27 cellular contexts compared by ENCODE assay signal in the genomic region with DNA sequence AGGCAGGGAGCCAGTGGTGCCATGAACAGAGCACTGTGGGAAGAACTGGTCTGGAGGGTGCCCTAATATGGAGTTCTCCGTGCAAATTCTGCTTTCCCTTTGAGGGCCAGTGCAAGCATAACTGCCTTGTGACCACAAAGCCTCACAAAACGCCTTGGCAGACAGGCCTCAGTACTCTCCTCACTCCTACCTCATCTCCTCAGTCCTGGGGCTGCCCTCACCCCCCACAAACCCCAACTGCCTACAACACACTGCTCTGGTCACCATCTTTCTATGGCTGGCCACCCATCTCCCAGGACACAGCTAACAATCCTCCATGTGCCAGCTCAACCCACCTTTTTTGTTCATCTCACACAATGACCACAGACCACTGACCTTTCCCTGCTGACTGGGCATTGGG. TPM values are rescaled to one million over a fixed set of nuclear protein-coding genes. Genes with fewer than 3 reads are reported as not detected.
DNase-seq lines count a peak whose midpoint lies in the region; ATAC-seq, FAIRE-seq and TF ChIP-seq lines count a peak whose summit lies in the region.
"Had no signal": no experiment of that assay in that cellular context is flagged by ENCODE, and none has a peak within 500 bp of the region (broad histone marks: within the 10 kb centered on the region; RNA-seq: fewer than 3 reads in every experiment).

No MANE protein-coding gene starts in this region.

- no peak overlapping the region for H3K4me3 Mint-ChIP-seq in activated CD4-positive, alpha-beta T cell treated with anti-CD3 and anti-CD28 coated beads for 36 hours
- no peak overlapping the region for H3K4me3 Mint-ChIP-seq in activated CD4-positive, alpha-beta T cell treated with anti-CD3 and anti-CD28 coated beads, Interleukin-2, amount 10 ng/mL, durations not matched to agents 7 days and 5 days
- no peak overlapping the region for H3K4me3 Mint-ChIP-seq in activated naive CD8-positive, alpha-beta T cell
- H3K4me3 Mint-ChIP-seq in stimulated activated effector memory CD8-positive, alpha-beta T cell treated with anti-CD3 and anti-CD28 coated beads, Interleukin-12 subunit alpha, Interleukin-12 subunit beta, amount 100 ng/mL, for 72 hours, result peak overlapping the region; percentile 6
- H3K4me3 Mint-ChIP-seq: B cell, T-cell had no signal

- POLR2A ChIA-PET in activated CD4-positive, alpha-beta T cell treated with anti-CD3 and anti-CD28 coated beads for 36 hours (lab: Charles Lee), result no interaction called here
- POLR2A ChIA-PET in activated CD4-positive, alpha-beta T cell treated with anti-CD3 and anti-CD28 coated beads, Interleukin-2, amount 10 ng/mL, durations not matched to agents 7 days and 5 days (lab: Charles Lee), result no interaction called here

- no peak for TF ChIP-seq POLR2A in GM12891 (IDR thresholded peaks at IDR 0.05; ENCODE audit: low read depth, low read length)

- intact Hi-C loops in activated CD4-positive, alpha-beta T cell treated with anti-CD3 and anti-CD28 coated beads for 36 hours (cut with DNase I, micrococcal nuclease), result no loop called here
- intact Hi-C loops in posterior cingulate gyrus (cut with DNase I), result no loop called here

- H4K20me1 ChIP-seq in Karpas-422 (ENCODE audit: insufficient read depth, low read depth, low read length), result no peaks in the 10 kb centered on the region

- H3K4me2 ChIP-seq in Karpas-422 (ENCODE audit: low read depth, low read length, poor library complexity, severe bottlenecking), result no peak overlapping the region

- ATAC-seq in activated CD4-positive, alpha-beta T cell treated with anti-CD3 and anti-CD28 coated beads for 36 hours, result peak; percentile 21
- peak; percentile 42 for ATAC-seq in stimulated activated effector memory CD8-positive, alpha-beta T cell treated with anti-CD3 and anti-CD28 coated beads, Interleukin-12 subunit alpha, Interleukin-12 subunit beta, amount 100 ng/mL, for 72 hours
- ATAC-seq: lower lobe of right lung, Panc1 had no signal

- peaks cover 4% of the 10 kb centered on the region; the same call in 1 of the 2 replicates for H3K36me3 ChIP-seq in Karpas-422 (ENCODE audit: insufficient read depth, low read length)

- no peaks in the 10 kb centered on the region for H3K9me3 ChIP-seq in Karpas-422 (ENCODE audit: low read length)
- H3K9me3 ChIP-seq: Caco-2, lower lobe of right lung had no signal

- no peak overlapping the region for H3K27ac ChIP-seq in Karpas-422 (ENCODE audit: low read length)
- H3K27ac ChIP-seq: lower lobe of right lung, SJCRH30, skin epidermis, tibial nerve had no signal

- no peak overlapping the region for H2AFZ ChIP-seq in Karpas-422 (ENCODE audit: low read length)

- no peak for FAIRE-seq in GM12891 (lab: Jason Lieb, UNC)
- FAIRE-seq: A204.1, colon, H54, keratinocyte had no signal

- H3K4me1 ChIP-seq in Karpas-422 (ENCODE audit: low read length), result no peaks in the 10 kb centered on the region
- H3K4me1 ChIP-seq: Caco-2, lower lobe of right lung, SJCRH30, tibial nerve had no signal

- peaks cover 8% of the 10 kb centered on the region for H3K4me1 Mint-ChIP-seq in activated CD4-positive, alpha-beta T cell treated with anti-CD3 and anti-CD28 coated beads for 36 hours
- H3K4me1 Mint-ChIP-seq in activated CD4-positive, alpha-beta T cell treated with anti-CD3 and anti-CD28 coated beads, Interleukin-2, amount 10 ng/mL, durations not matched to agents 7 days and 5 days, result no peaks in the 10 kb centered on the region
- H3K4me1 Mint-ChIP-seq in activated naive CD8-positive, alpha-beta T cell (ENCODE audit: low read depth), result peaks cover 9% of the 10 kb centered on the region
- H3K4me1 Mint-ChIP-seq in stimulated activated effector memory CD8-positive, alpha-beta T cell treated with anti-CD3 and anti-CD28 coated beads, Interleukin-12 subunit alpha, Interleukin-12 subunit beta, amount 100 ng/mL, for 72 hours, result peaks cover 37% of the 10 kb centered on the region
- H3K4me1 Mint-ChIP-seq: brain had no signal

- no peak overlapping the region for H3K27ac Mint-ChIP-seq in activated CD4-positive, alpha-beta T cell treated with anti-CD3 and anti-CD28 coated beads for 36 hours
- H3K27ac Mint-ChIP-seq in activated CD4-positive, alpha-beta T cell treated with anti-CD3 and anti-CD28 coated beads, Interleukin-2, amount 10 ng/mL, durations not matched to agents 7 days and 5 days, result no peak overlapping the region
- peak overlapping the region; percentile 36 for H3K27ac Mint-ChIP-seq in activated naive CD8-positive, alpha-beta T cell
- H3K27ac Mint-ChIP-seq in stimulated activated effector memory CD8-positive, alpha-beta T cell treated with anti-CD3 and anti-CD28 coated beads, Interleukin-12 subunit alpha, Interleukin-12 subunit beta, amount 100 ng/mL, for 72 hours, result peak overlapping the region; percentile 89
- H3K27ac Mint-ChIP-seq: B cell, T-cell had no signal

- CTCF ChIA-PET in activated CD4-positive, alpha-beta T cell treated with anti-CD3 and anti-CD28 coated beads for 36 hours (lab: Charles Lee), result interaction anchor here (1.2 to 4.1 kb wide), 2 partner anchors 9 to 44 kb away, joined by 7 to 18 read pairs; a partner anchor contains a TSS
- CTCF ChIA-PET in activated CD4-positive, alpha-beta T cell treated with anti-CD3 and anti-CD28 coated beads, Interleukin-2, amount 10 ng/mL, durations not matched to agents 7 days and 5 days (lab: Charles Lee), result interaction anchor here (1.5 kb wide), 1 partner anchor 8 kb away, joined by 3 read pairs; no protein-coding TSS in a partner anchor

- H3K27me3 ChIP-seq in Karpas-422 (ENCODE audit: low read length), result no peaks in the 10 kb centered on the region
- H3K27me3 ChIP-seq: SJCRH30, tibial nerve had no signal

- H3K9me3 Mint-ChIP-seq in activated CD4-positive, alpha-beta T cell treated with anti-CD3 and anti-CD28 coated beads for 36 hours (ENCODE audit: low read depth), result no peaks in the 10 kb centered on the region
- no peaks in the 10 kb centered on the region for H3K9me3 Mint-ChIP-seq in activated CD4-positive, alpha-beta T cell treated with anti-CD3 and anti-CD28 coated beads, Interleukin-2, amount 10 ng/mL, durations not matched to agents 7 days and 5 days
- H3K9me3 Mint-ChIP-seq in activated naive CD8-positive, alpha-beta T cell (ENCODE audit: low read depth), result no peaks in the 10 kb centered on the region
- no peaks in the 10 kb centered on the region for H3K9me3 Mint-ChIP-seq in stimulated activated effector memory CD8-positive, alpha-beta T cell treated with anti-CD3 and anti-CD28 coated beads, Interleukin-12 subunit alpha, Interleukin-12 subunit beta, amount 100 ng/mL, for 72 hours
- H3K9me3 Mint-ChIP-seq: T-cell had no signal

- DNase-seq in activated CD4-positive, alpha-beta T cell treated with anti-CD3 and anti-CD28 coated beads for 36 hours, result no peak
- DNase-seq in activated CD4-positive, alpha-beta T cell treated with anti-CD3 and anti-CD28 coated beads, Interleukin-2, amount 10 ng/mL, durations not matched to agents 7 days and 5 days, result no peak
- DNase-seq in GM12891 (ENCODE audit: insufficient read length, low spot score) (no peak), OCI-M2 (lab: John Stamatoyannopoulos, UW; ENCODE audit: unreplicated experiment) (no peak), posterior cingulate gyrus (no peak), Karpas-422 (no peak)
- DNase-seq in stimulated activated effector memory CD8-positive, alpha-beta T cell treated with anti-CD3 and anti-CD28 coated beads, Interleukin-12 subunit alpha, Interleukin-12 subunit beta, amount 100 ng/mL, for 72 hours (ENCODE audit: low spot score in 2 of 2), result peak in 1 of 2 donors; percentile 46
- DNase-seq: activated CD4-positive, alpha-beta T cell treated with anti-CD3 and anti-CD28 coated beads for 48 hours; Caco-2; lower lobe of right lung; MM.1S; NCI-H1417 treated with DMSO at 0.1 percent for 48 hours; NCI-H510A; SJCRH30; stimulated activated naive CD4-positive, alpha-beta T cell treated with Interleukin-2 at 50 U/mL for 16 hours; T-cell had no signal

- no peaks in the 10 kb centered on the region for H3K27me3 Mint-ChIP-seq in activated CD4-positive, alpha-beta T cell treated with anti-CD3 and anti-CD28 coated beads for 36 hours
- no peaks in the 10 kb centered on the region for H3K27me3 Mint-ChIP-seq in activated CD4-positive, alpha-beta T cell treated with anti-CD3 and anti-CD28 coated beads, Interleukin-2, amount 10 ng/mL, durations not matched to agents 7 days and 5 days
- H3K27me3 Mint-ChIP-seq in activated naive CD8-positive, alpha-beta T cell, result no peaks in the 10 kb centered on the region
- H3K27me3 Mint-ChIP-seq: B cell, brain, T-cell had no signal

- no peak overlapping the region for H3K9ac ChIP-seq in Karpas-422 (ENCODE audit: low read length)

- peaks cover 56% of the 10 kb centered on the region for H3K36me3 Mint-ChIP-seq in activated CD4-positive, alpha-beta T cell treated with anti-CD3 and anti-CD28 coated beads for 36 hours (ENCODE audit: low read depth)
- H3K36me3 Mint-ChIP-seq in activated CD4-positive, alpha-beta T cell treated with anti-CD3 and anti-CD28 coated beads, Interleukin-2, amount 10 ng/mL, durations not matched to agents 7 days and 5 days (ENCODE audit: low read depth), result peaks cover 45% of the 10 kb centered on the region
- H3K36me3 Mint-ChIP-seq in activated naive CD8-positive, alpha-beta T cell, result peaks cover 16% of the 10 kb centered on the region
- peaks cover 85% of the 10 kb centered on the region for H3K36me3 Mint-ChIP-seq in stimulated activated effector memory CD8-positive, alpha-beta T cell treated with anti-CD3 and anti-CD28 coated beads, Interleukin-12 subunit alpha, Interleukin-12 subunit beta, amount 100 ng/mL, for 72 hours

- H3K4me3 ChIP-seq in Karpas-422 (ENCODE audit: low read length), result no peak overlapping the region
- H3K4me3 ChIP-seq: lower lobe of right lung, SJCRH30, skin epidermis, tibial nerve had no signal

- H3K79me2 ChIP-seq in Karpas-422 (ENCODE audit: low read length), result no peaks in the 10 kb centered on the region

- H3K9me2 ChIP-seq in Karpas-422 (replicated peaks; ENCODE audit: insufficient read depth, low read length), result no peaks in the 10 kb centered on the region

RNA-seq across cellular contexts. Expression of a gene that starts 8.9 kb away (rescaled TPM):
- total RNA-seq in activated CD4-positive, alpha-beta T cell treated with anti-CD3 and anti-CD28 coated beads for 36 hours, result 100 to 1,000 TPM; 189 to 220 TPM
- 100 to 1,000 TPM; 183 to 196 TPM for total RNA-seq in activated CD4-positive, alpha-beta T cell treated with anti-CD3 and anti-CD28 coated beads, Interleukin-2, amount 10 ng/mL, durations not matched to agents 7 days and 5 days
- 373 TPM for polyA plus RNA-seq in GM12891 (2012; ENCODE audit: low read depth, missing spikeins)
- 374 and 606 TPM in 2 replicates for total RNA-seq in Karpas-422 (2014; rRNA removed; shearing (Covaris generic); ENCODE audit: low replicate concordance)

RNA-seq across cellular contexts. Expression of a gene that starts 9.1 kb away (rescaled TPM):
- 100 to 1,000 TPM in 1 of 2 experiments, 10 to 100 TPM in 1; 92.0 to 124 TPM for total RNA-seq in activated CD4-positive, alpha-beta T cell treated with anti-CD3 and anti-CD28 coated beads for 36 hours
- 10 to 100 TPM; 62.9 to 68.3 TPM for total RNA-seq in activated CD4-positive, alpha-beta T cell treated with anti-CD3 and anti-CD28 coated beads, Interleukin-2, amount 10 ng/mL, durations not matched to agents 7 days and 5 days
- polyA plus RNA-seq in GM12891 (2012; ENCODE audit: low read depth, missing spikeins), result 52.0 TPM
- 32.1 and 65.3 TPM in 2 replicates for total RNA-seq in Karpas-422 (2014; rRNA removed; shearing (Covaris generic); ENCODE audit: low replicate concordance)

RNA-seq across cellular contexts. Expression of a gene that starts 14.7 kb away (rescaled TPM):
- 1 to 10 TPM; 7.4 to 8.9 TPM for total RNA-seq in activated CD4-positive, alpha-beta T cell treated with anti-CD3 and anti-CD28 coated beads for 36 hours
- total RNA-seq in activated CD4-positive, alpha-beta T cell treated with anti-CD3 and anti-CD28 coated beads, Interleukin-2, amount 10 ng/mL, durations not matched to agents 7 days and 5 days, result 1 to 10 TPM; 7.2 to 7.4 TPM
- polyA plus RNA-seq in GM12891 (2012; ENCODE audit: low read depth, missing spikeins), result 5.0 TPM
- 5.2 and 5.9 TPM in 2 replicates for total RNA-seq in Karpas-422 (2014; rRNA removed; shearing (Covaris generic); ENCODE audit: low replicate concordance)

RNA-seq across cellular contexts. Expression of a gene that starts 58.6 kb away (rescaled TPM):
- 100 to 1,000 TPM; 153 to 156 TPM for total RNA-seq in activated CD4-positive, alpha-beta T cell treated with anti-CD3 and anti-CD28 coated beads for 36 hours
- total RNA-seq in activated CD4-positive, alpha-beta T cell treated with anti-CD3 and anti-CD28 coated beads, Interleukin-2, amount 10 ng/mL, durations not matched to agents 7 days and 5 days, result 100 to 1,000 TPM; 302 to 337 TPM
- polyA plus RNA-seq in GM12891 (2012; ENCODE audit: low read depth, missing spikeins), result 21.2 TPM
- total RNA-seq in Karpas-422 (2014; rRNA removed; shearing (Covaris generic); ENCODE audit: low replicate concordance), result not detected in 2 replicates
- total RNA-seq: pulmonary artery endothelial cell had no signal

Comparison
In these comparisons a context has a peak if more than half of its experiments do, and no peak if none do; other contexts are left out.
1. H3K27ac Mint-ChIP-seq: peak in activated naive CD8-positive, alpha-beta T cell (single experiment) and stimulated activated effector memory CD8-positive, alpha-beta T cell treated with anti-CD3 and anti-CD28 coated beads, Interleukin-12 subunit alpha, Interleukin-12 subunit beta, amount 100 ng/mL, for 72 hours (single experiment); none in activated CD4-positive, alpha-beta T cell treated with anti-CD3 and anti-CD28 coated beads for 36 hours (single experiment) and activated CD4-positive, alpha-beta T cell treated with anti-CD3 and anti-CD28 coated beads, Interleukin-2, amount 10 ng/mL, durations not matched to agents 7 days and 5 days (single experiment).